ENCODE assay signal across 19 cellular contexts in genomic region chr13:28333204-28333900, GRCh38.
DNase-seq lines count a peak whose midpoint lies in the region; ATAC-seq and TF ChIP-seq lines count a peak whose summit lies in the region.
"Had no signal": no experiment of that assay in that cellular context is flagged by ENCODE, and none has a peak within 500 bp of the region (broad histone marks: within the 10 kb centered on the region; RNA-seq: fewer than 3 reads in every experiment).

No MANE protein-coding gene starts in this region.

- DNase-seq in left ventricle myocardium inferior (no peak), right atrium auricular region (ENCODE audit: low spot score) (no peak), IMR-90 (no peak), endothelial cell (ENCODE audit: low spot score) (no peak), NCI-H128 (lab: John Stamatoyannopoulos, UW; ENCODE audit: unreplicated experiment) (no peak), HCEC 1CT (no peak), hepatic stellate cell (ENCODE audit: low spot score) (no peak)
- DNase-seq in stimulated activated effector memory CD8-positive, alpha-beta T cell treated with anti-CD3 and anti-CD28 coated beads, Interleukin-12 subunit alpha, Interleukin-12 subunit beta, amount 100 ng/mL, for 72 hours (ENCODE audit: low spot score in 2 of 2): no peak
- DNase-seq: 8988T; DMS 273 treated with DMSO at 0.1 percent for 48 hours; DND-41; H9; NCI-H1105 treated with DMSO at 0.1 percent for 48 hours; NCI-H1694 treated with DMSO at 0.1 percent for 48 hours; NK-92 treated with Interleukin-12 subunit alpha and Interleukin-12 subunit beta, amount 100 ng/mL, for 24 hours; Peyer's patch had no signal

- no peak overlapping the region for H3K4me2 ChIP-seq in IMR-90 (ENCODE audit: low read depth, low read length)

- H2BK120ac ChIP-seq in IMR-90 (ENCODE audit: low read depth, low read length): 0 out of 2 replicates have a peak overlapping the region, but pooled peaks have one; percentile 6

- H3K27me3 Mint-ChIP-seq in endothelial cell (ENCODE audit: unreplicated experiment): peaks cover 12% of the 10 kb centered on the region
- H3K27me3 Mint-ChIP-seq: B cell had no signal

- peaks cover 73% of the 10 kb centered on the region for H3K4me1 Mint-ChIP-seq in endothelial cell (ENCODE audit: unreplicated experiment)
- H3K4me1 Mint-ChIP-seq in stimulated activated effector memory CD8-positive, alpha-beta T cell treated with anti-CD3 and anti-CD28 coated beads, Interleukin-12 subunit alpha, Interleukin-12 subunit beta, amount 100 ng/mL, for 72 hours: no peaks in the 10 kb centered on the region
- H3K4me1 Mint-ChIP-seq: B cell had no signal

- no peaks in the 10 kb centered on the region for H3K9me3 Mint-ChIP-seq in endothelial cell (ENCODE audit: unreplicated experiment)
- H3K9me3 Mint-ChIP-seq in stimulated activated effector memory CD8-positive, alpha-beta T cell treated with anti-CD3 and anti-CD28 coated beads, Interleukin-12 subunit alpha, Interleukin-12 subunit beta, amount 100 ng/mL, for 72 hours: no peaks in the 10 kb centered on the region
- H3K9me3 Mint-ChIP-seq: H9 had no signal

- H4K20me1 ChIP-seq in IMR-90 (ENCODE audit: insufficient read depth, low read length): no peaks in the 10 kb centered on the region

- no peak overlapping the region for H3K4me3 ChIP-seq in left ventricle myocardium inferior
- H3K4me3 ChIP-seq in right atrium auricular region: no peak overlapping the region
- no peak overlapping the region for H3K4me3 ChIP-seq in IMR-90 (ENCODE audit: insufficient read depth, low read depth, low read length)
- H3K4me3 ChIP-seq: K562, Peyer's patch, SJSA1 had no signal

- H3K56ac ChIP-seq in IMR-90 (ENCODE audit: extremely low read depth, insufficient read depth, low read length): no peak overlapping the region

- H3K4me3 Mint-ChIP-seq in endothelial cell (ENCODE audit: unreplicated experiment): peak overlapping the region; percentile 66
- no peak overlapping the region for H3K4me3 Mint-ChIP-seq in stimulated activated effector memory CD8-positive, alpha-beta T cell treated with anti-CD3 and anti-CD28 coated beads, Interleukin-12 subunit alpha, Interleukin-12 subunit beta, amount 100 ng/mL, for 72 hours
- H3K4me3 Mint-ChIP-seq: B cell, H9 had no signal

- H2BK15ac ChIP-seq in IMR-90 (ENCODE audit: low read depth, low read length): no peak overlapping the region

- in situ Hi-C loops in IMR-90 (cut with MboI; ENCODE audit: low sequenced_read_pairs): no loop called here

- peak overlapping the region; percentile 9 for H3K27ac ChIP-seq in left ventricle myocardium inferior (replicated peaks)
- H3K27ac ChIP-seq in right atrium auricular region: peak overlapping the region in 1 of 2 donors; percentile 8
- H3K27ac ChIP-seq in IMR-90 (ENCODE audit: insufficient read depth, low read length): no peak overlapping the region
- H3K27ac ChIP-seq: Peyer's patch, SJSA1 had no signal

- H4K91ac ChIP-seq in IMR-90 (ENCODE audit: insufficient read depth, low read depth, low read length): no peak overlapping the region

- H3K9me3 ChIP-seq in left ventricle myocardium inferior (replicated peaks) (no peaks in the 10 kb centered on the region), right atrium auricular region (no peaks in the 10 kb centered on the region), IMR-90 (ENCODE audit: control insufficient read depth, insufficient read depth, low read length) (no peaks in the 10 kb centered on the region)
- H3K9me3 ChIP-seq: Peyer's patch, SJSA1 had no signal

- no peak overlapping the region for H3K9ac ChIP-seq in IMR-90 (ENCODE audit: low read depth, low read length)

- no peak overlapping the region for H2BK20ac ChIP-seq in IMR-90 (ENCODE audit: low read depth, low read length)

- no peak for ATAC-seq in IMR-90 (ENCODE audit: low read depth)
- peak; percentile 47 for ATAC-seq in stimulated activated effector memory CD8-positive, alpha-beta T cell treated with anti-CD3 and anti-CD28 coated beads, Interleukin-12 subunit alpha, Interleukin-12 subunit beta, amount 100 ng/mL, for 72 hours
- ATAC-seq: K562 had no signal

- no TSS peak for BruUV-seq in IMR-90 (replicated peaks; lab: Mats Ljungman, UMichigan)

- dilution Hi-C loops in IMR-90 (cut with HindIII; ENCODE audit: low sequenced_read_pairs, unreplicated experiment): no loop called here

- no peak for TF ChIP-seq POLR2A in IMR-90 (IDR thresholded peaks at IDR 0.05; ENCODE audit: low read depth, low read length)

- H2AK5ac ChIP-seq in IMR-90 (ENCODE audit: low read depth, low read length): no peak overlapping the region

- H3K27me3 ChIP-seq in left ventricle myocardium inferior (ENCODE audit: low read depth) (no peaks in the 10 kb centered on the region), right atrium auricular region (no peaks in the 10 kb centered on the region), IMR-90 (ENCODE audit: control insufficient read depth, insufficient read depth, low read length) (no peaks in the 10 kb centered on the region)
- H3K27me3 ChIP-seq: Peyer's patch, SJSA1 had no signal

- H3K14ac ChIP-seq in IMR-90 (replicated peaks; ENCODE audit: low read depth, low read length): no peak overlapping the region

- H4K8ac ChIP-seq in IMR-90 (ENCODE audit: low read depth in 2 of 2, low read length in 2 of 2): no peak overlapping the region

- TF ChIP-seq RAD21 in IMR-90 (IDR thresholded peaks at IDR 0.05; ENCODE audit: low read length): no peak

- no peak overlapping the region for H2BK5ac ChIP-seq in IMR-90 (ENCODE audit: low read depth, low read length, poor library complexity, severe bottlenecking)

- no peak overlapping the region for H2AFZ ChIP-seq in IMR-90 (replicated peaks; ENCODE audit: low read length, poor library complexity)

- POLR2A ChIA-PET in IMR-90 (lab: Charles Lee; ENCODE audit: unreplicated experiment): no interaction called here

- CTCF ChIA-PET in IMR-90 (lab: Yijun Ruan, JAX): interaction anchor here (0.5 to 1.0 kb wide), 2 partner anchors 47 to 303 kb away, joined by 3 read pairs; no protein-coding TSS in a partner anchor

- H4K5ac ChIP-seq in IMR-90 (ENCODE audit: low read depth, low read length): no peak overlapping the region

- H3K18ac ChIP-seq in IMR-90 (ENCODE audit: low read depth, low read length): no peak overlapping the region

- intact Hi-C loops in left ventricle myocardium inferior (cut with micrococcal nuclease): no loop called here
- intact Hi-C loops in IMR-90 (cut with micrococcal nuclease): no loop called here

- no peak overlapping the region for H3K23ac ChIP-seq in IMR-90 (ENCODE audit: low read depth, low read length)

- H2AK9ac ChIP-seq in IMR-90 (replicated peaks; ENCODE audit: low read depth, low read length, poor library complexity): no peak overlapping the region

- WGBS in IMR-90 (ENCODE audit: extremely low coverage in 2 of 2, insufficient read length in 1 of 2), 2 experiments: no CpG with 5 or more reads among the region's 2 CpGs

- peaks cover 61% of the 10 kb centered on the region for H3K36me3 Mint-ChIP-seq in endothelial cell (ENCODE audit: low read depth, unreplicated experiment)
- H3K36me3 Mint-ChIP-seq in stimulated activated effector memory CD8-positive, alpha-beta T cell treated with anti-CD3 and anti-CD28 coated beads, Interleukin-12 subunit alpha, Interleukin-12 subunit beta, amount 100 ng/mL, for 72 hours: no peaks in the 10 kb centered on the region

- H3K79me1 ChIP-seq in IMR-90 (ENCODE audit: low read depth in 1 of 2, low read length in 2 of 2): no peaks in the 10 kb centered on the region

- peaks cover 71% of the 10 kb centered on the region for H3K4me1 ChIP-seq in left ventricle myocardium inferior
- peaks cover 0 to 44% of the 10 kb centered on the region in 2 donors for H3K4me1 ChIP-seq in right atrium auricular region
- peaks cover 24% of the 10 kb centered on the region for H3K4me1 ChIP-seq in IMR-90 (ENCODE audit: control insufficient read depth, insufficient read depth, low read length)
- H3K4me1 ChIP-seq: Peyer's patch had no signal

- H3K27ac Mint-ChIP-seq in endothelial cell (ENCODE audit: unreplicated experiment): peak overlapping the region; percentile 70
- no peak overlapping the region for H3K27ac Mint-ChIP-seq in stimulated activated effector memory CD8-positive, alpha-beta T cell treated with anti-CD3 and anti-CD28 coated beads, Interleukin-12 subunit alpha, Interleukin-12 subunit beta, amount 100 ng/mL, for 72 hours
- H3K27ac Mint-ChIP-seq: B cell, H9 had no signal

- H3K4ac ChIP-seq in IMR-90 (ENCODE audit: low read depth, low read length): no peak overlapping the region

- TF ChIP-seq CTCF in left ventricle myocardium inferior (IDR thresholded peaks at IDR 0.05; ENCODE audit: borderline replicate concordance) (no peak), right atrium auricular region (IDR thresholded peaks at IDR 0.05) (no peak), IMR-90 (conservative IDR thresholded peaks at IDR 0.05; ENCODE audit: low read depth, low read length) (no peak), endothelial cell (IDR thresholded peaks at IDR 0.05; ENCODE audit: unreplicated experiment) (no peak)

- H3K36me3 ChIP-seq in left ventricle myocardium inferior (peaks cover 3% of the 10 kb centered on the region), right atrium auricular region (no peaks in the 10 kb centered on the region), IMR-90 (ENCODE audit: control insufficient read depth, insufficient read depth, low read length) (no peaks in the 10 kb centered on the region)
- H3K36me3 ChIP-seq: Peyer's patch, SJSA1 had no signal

- peaks cover 20% of the 10 kb centered on the region for H3K9me1 ChIP-seq in IMR-90 (ENCODE audit: insufficient read depth, low read length)

TF ChIP-seq in IMR-90, 13 proteins besides CTCF, POLR2A, EP300 and RAD21:
- TF ChIP-seq RFX5 (IDR thresholded peaks at IDR 0.05; ENCODE audit: low read depth, low read length) (no peak), FOS (IDR thresholded peaks at IDR 0.05; ENCODE audit: low read depth, low read length) (no peak), USF2 (IDR thresholded peaks at IDR 0.05; ENCODE audit: low read depth, low read length) (no peak), MXI1 (IDR thresholded peaks at IDR 0.05; ENCODE audit: borderline replicate concordance, low read depth, low read length) (no peak), MAZ (IDR thresholded peaks at IDR 0.05; ENCODE audit: borderline replicate concordance, low read depth, low read length) (no peak), BHLHE40 (IDR thresholded peaks at IDR 0.05; ENCODE audit: low read depth, low read length) (no peak)
